In genomic region chr6:159720708-159721107, GRCh38 we compare ENCODE assay signal across 9 cellular contexts. TPM values are rescaled to one million over a fixed set of nuclear protein-coding genes. Genes with fewer than 3 reads are reported as not detected.
A peak's percentile ranks its signal among the peaks of the same experiment; 100 is the strongest.
DNase-seq lines count a peak whose midpoint lies in the region; ATAC-seq and TF ChIP-seq lines count a peak whose summit lies in the region.
"Had no signal": no experiment of that assay in that cellular context is flagged by ENCODE, and none has a peak within 500 bp of the region (broad histone marks: within the 10 kb centered on the region; RNA-seq: fewer than 3 reads in every experiment).

No MANE protein-coding gene starts in this region.

- no peak overlapping the region for H3K27ac ChIP-seq in CD4-positive, CD25-positive, alpha-beta regulatory T cell (ENCODE audit: insufficient read depth, low read length, poor library complexity, severe bottlenecking)

- H3K9me3 ChIP-seq in CD4-positive, CD25-positive, alpha-beta regulatory T cell (ENCODE audit: control insufficient read depth in 2 of 2, low read length in 2 of 2), result no peaks in the 10 kb centered on the region
- H3K9me3 ChIP-seq: neutrophil had no signal

- no peaks in the 10 kb centered on the region for H3K36me3 ChIP-seq in CD4-positive, CD25-positive, alpha-beta regulatory T cell (ENCODE audit: control insufficient read depth, insufficient read depth, low read length)
- H3K36me3 ChIP-seq: neutrophil had no signal

- peaks cover 0 to 9% (median 0%) of the 10 kb centered on the region in 7 donors for H3K9me3 Mint-ChIP-seq in CD4-positive, CD25-positive, alpha-beta regulatory T cell
- H3K9me3 Mint-ChIP-seq in naive thymus-derived CD8-positive, alpha-beta T cell, result peaks cover 0 to 11% (median 0%) of the 10 kb centered on the region in 9 donors

- H3K27me3 Mint-ChIP-seq in CD4-positive, CD25-positive, alpha-beta regulatory T cell, result no peaks in the 10 kb centered on the region
- H3K27me3 Mint-ChIP-seq in naive thymus-derived CD8-positive, alpha-beta T cell, result no peaks in the 10 kb centered on the region

- POLR2A ChIA-PET in naive thymus-derived CD8-positive, alpha-beta T cell (lab: Charles Lee), result interaction anchor here (0.6 to 1.8 kb wide), 7 partner anchors 29 to 549 kb away, joined by 3 to 7 read pairs (median 4); partner anchors contain the start of gene MRPL18

- H3K4me1 Mint-ChIP-seq in CD4-positive, CD25-positive, alpha-beta regulatory T cell, result peaks cover 15 to 27% (median 19%) of the 10 kb centered on the region in 4 donors
- H3K4me1 Mint-ChIP-seq in naive thymus-derived CD8-positive, alpha-beta T cell, result peaks cover 6 to 30% (median 17%) of the 10 kb centered on the region in 4 donors

- no peaks in the 10 kb centered on the region for H3K27me3 ChIP-seq in CD4-positive, CD25-positive, alpha-beta regulatory T cell (ENCODE audit: control insufficient read depth, insufficient read depth, low read length)
- H3K27me3 ChIP-seq: neutrophil had no signal

- TF ChIP-seq CTCF in GM12875 (IDR thresholded peaks at IDR 0.05; ENCODE audit: borderline replicate concordance, insufficient read depth, low read depth, low read length), result peak; percentile 24; the same call in 1 of the 2 replicates
- TF ChIP-seq CTCF in cardiac fibroblast (IDR thresholded peaks at IDR 0.05; ENCODE audit: low read depth, low read length), result peak; percentile 35

- no peak overlapping the region for H3K4me3 ChIP-seq in CD4-positive, CD25-positive, alpha-beta regulatory T cell (ENCODE audit: low read depth, low read length)
- H3K4me3 ChIP-seq in GM12875 (ENCODE audit: low read depth, low read length) (no peak overlapping the region), cardiac fibroblast (replicated peaks in 1 of 2; ENCODE audit: low read depth in 2 of 2, low read length in 2 of 2) (no peak overlapping the region)

- H3K27ac Mint-ChIP-seq in CD4-positive, CD25-positive, alpha-beta regulatory T cell, result no peak overlapping the region
- peak overlapping the region in 1 of 10 donors; percentile 55 for H3K27ac Mint-ChIP-seq in naive thymus-derived CD8-positive, alpha-beta T cell

- peaks cover 16% of the 10 kb centered on the region for H3K36me3 Mint-ChIP-seq in CD4-positive, CD25-positive, alpha-beta regulatory T cell
- H3K36me3 Mint-ChIP-seq in naive thymus-derived CD8-positive, alpha-beta T cell, result peaks cover 2 to 7% (median 5%) of the 10 kb centered on the region in 3 donors

- peak; percentile 77 to 79 for ATAC-seq in CD4-positive, CD25-positive, alpha-beta regulatory T cell (ENCODE audit: low read depth in 2 of 2)
- peak; percentile 74 to 87 for ATAC-seq in naive thymus-derived CD8-positive, alpha-beta T cell
- ATAC-seq in HG02981 (IDR thresholded peaks at IDR 0.05; ENCODE audit: unreplicated experiment) (no peak), HG03521 (IDR thresholded peaks at IDR 0.05; ENCODE audit: unreplicated experiment) (no peak)

- peak; percentile 42 to 81 (median 76) for DNase-seq in CD4-positive, CD25-positive, alpha-beta regulatory T cell
- DNase-seq in NCI-H774 (lab: John Stamatoyannopoulos, UW) (peak; percentile 53), cardiac fibroblast (ENCODE audit: low read depth in 2 of 2) (peak; percentile 34 to 49), NCI-H187 treated with DMSO at 0.1 percent for 48 hours (lab: John Stamatoyannopoulos, UW) (no peak)
- peak in 9 of 10 donors; percentile 21 to 74 (median 59) for DNase-seq in naive thymus-derived CD8-positive, alpha-beta T cell

- peak overlapping the region in 1 of 4 donors; percentile 40 for H3K4me3 Mint-ChIP-seq in CD4-positive, CD25-positive, alpha-beta regulatory T cell
- no peak overlapping the region for H3K4me3 Mint-ChIP-seq in naive thymus-derived CD8-positive, alpha-beta T cell

- peaks cover 7% of the 10 kb centered on the region for H3K4me1 ChIP-seq in CD4-positive, CD25-positive, alpha-beta regulatory T cell (ENCODE audit: control insufficient read depth, insufficient read depth, low read length, poor library complexity, severe bottlenecking)

RNA-seq across cellular contexts. Expression of gene WTAP, which starts 6.6 kb away (rescaled TPM):
- total RNA-seq in CD4-positive, CD25-positive, alpha-beta regulatory T cell, result 177 TPM
- polyA plus RNA-seq in CD4-positive, CD25-positive, alpha-beta regulatory T cell, result 100 to 1,000 TPM; 145 to 155 (median 150) TPM
- 100 to 1,000 TPM; 156 to 159 TPM for total RNA-seq in naive thymus-derived CD8-positive, alpha-beta T cell
- polyA plus RNA-seq in naive thymus-derived CD8-positive, alpha-beta T cell, result 100 to 1,000 TPM; 104 to 128 (median 122) TPM

RNA-seq across cellular contexts. Expression of gene SOD2, which starts 27.7 kb away (rescaled TPM):
- 187 TPM for total RNA-seq in CD4-positive, CD25-positive, alpha-beta regulatory T cell
- polyA plus RNA-seq in CD4-positive, CD25-positive, alpha-beta regulatory T cell, result 100 to 1,000 TPM; 112 to 144 (median 136) TPM
- 10 to 100 TPM; 83.4 to 86.5 TPM for total RNA-seq in naive thymus-derived CD8-positive, alpha-beta T cell
- polyA plus RNA-seq in naive thymus-derived CD8-positive, alpha-beta T cell, result 10 to 100 TPM; 80.5 to 92.0 (median 90.0) TPM

RNA-seq across cellular contexts. Expression of gene ACAT2, which starts 41.1 kb away (rescaled TPM):
- total RNA-seq in CD4-positive, CD25-positive, alpha-beta regulatory T cell, result 29.6 TPM
- polyA plus RNA-seq in CD4-positive, CD25-positive, alpha-beta regulatory T cell, result 10 to 100 TPM; 40.8 to 66.0 (median 50.2) TPM
- total RNA-seq in naive thymus-derived CD8-positive, alpha-beta T cell, result 10 to 100 TPM; 30.6 to 30.9 TPM
- 10 to 100 TPM; 29.4 to 38.8 (median 38.2) TPM for polyA plus RNA-seq in naive thymus-derived CD8-positive, alpha-beta T cell

Comparison
In these comparisons a context has a peak if more than half of its experiments do, and no peak if none do; other contexts are left out.
1. ATAC-seq: peak in CD4-positive, CD25-positive, alpha-beta regulatory T cell (2 of 2) and naive thymus-derived CD8-positive, alpha-beta T cell (2 of 2); none in HG02981 (single experiment) and HG03521 (single experiment).